ENCODE assay signal across 16 cellular contexts in genomic region chr9:98360176-98360708, GRCh38.
DNase-seq lines count a peak whose midpoint lies in the region; ATAC-seq, FAIRE-seq and TF ChIP-seq lines count a peak whose summit lies in the region.
"Had no signal": no experiment of that assay in that cellular context is flagged by ENCODE, and none has a peak within 500 bp of the region (broad histone marks: within the 10 kb centered on the region; RNA-seq: fewer than 3 reads in every experiment).

No MANE protein-coding gene starts in this region.

- H3K79me2 ChIP-seq in HepG2 (ENCODE audit: insufficient read depth, low read length): no peaks in the 10 kb centered on the region
- no peaks in the 10 kb centered on the region for H3K79me2 ChIP-seq in mesendoderm (ENCODE audit: control insufficient read depth, insufficient read depth, low read length)

- in situ Hi-C loops in HepG2 (cut with HindIII; ENCODE audit: extremely low pct_ligation_motif_present, low pct_unique_long_range_greater_than_20kb): no loop called here

- TF ChIP-seq EP300 in HepG2 (IDR thresholded peaks at IDR 0.05; ENCODE audit: low read depth in 2 of 2, low read length in 2 of 2): no peak
- TF ChIP-seq EP300 in HepG2 (CRISPR knock-in tag; IDR thresholded peaks at IDR 0.05; ENCODE audit: borderline replicate concordance): no peak

- H3K4ac ChIP-seq in mesendoderm (ENCODE audit: low read depth, low read length): no peak overlapping the region

- H2AFZ ChIP-seq in HepG2 (ENCODE audit: low read length): no peak overlapping the region

- H2BK5ac ChIP-seq in mesendoderm (ENCODE audit: low read length): no peak overlapping the region

- H3K4me2 ChIP-seq in HepG2 (ENCODE audit: low read depth, low read length) (no peak overlapping the region), mesendoderm (ENCODE audit: low read length) (no peak overlapping the region)
- H3K4me2 ChIP-seq: BLaER1 had no signal

- no peak overlapping the region for H2AK5ac ChIP-seq in mesendoderm (ENCODE audit: low read length)

- FAIRE-seq in HepG2 (lab: Jason Lieb, UNC): no peak
- FAIRE-seq: G401.6 had no signal

- H4K5ac ChIP-seq in mesendoderm (ENCODE audit: low read length): no peak overlapping the region

- no peak overlapping the region for H2BK15ac ChIP-seq in mesendoderm (replicated peaks; ENCODE audit: low read depth)

- H3K36me3 ChIP-seq in HepG2 (replicated peaks in 1 of 2; ENCODE audit: control insufficient read depth in 1 of 2, insufficient read depth in 2 of 2, low read length in 2 of 2) (no peaks in the 10 kb centered on the region), right lobe of liver (no peaks in the 10 kb centered on the region), mesendoderm (ENCODE audit: control insufficient read depth, insufficient read depth, low read length) (no peaks in the 10 kb centered on the region), endodermal cell (ENCODE audit: control insufficient read depth, insufficient read depth, low read length) (no peaks in the 10 kb centered on the region)
- H3K36me3 ChIP-seq: BLaER1 had no signal

- no peaks in the 10 kb centered on the region for H3K27me3 Mint-ChIP-seq in endodermal cell (ENCODE audit: insufficient read depth)

- intact Hi-C loops in HepG2 (cut with micrococcal nuclease; ENCODE audit: unreplicated experiment): no loop called here
- intact Hi-C loops in right lobe of liver (cut with DNase I): no loop called here

- peaks cover 7% of the 10 kb centered on the region for H3K9me3 ChIP-seq in HepG2 (ENCODE audit: low read length)
- H3K9me3 ChIP-seq in right lobe of liver: no peaks in the 10 kb centered on the region
- H3K9me3 ChIP-seq in endodermal cell (ENCODE audit: control insufficient read depth, low read length): peaks cover 8% of the 10 kb centered on the region

- H3K27ac ChIP-seq in HepG2 (ENCODE audit: extremely low read length, insufficient read depth, low read length) (no peak overlapping the region), right lobe of liver (no peak overlapping the region), mesendoderm (ENCODE audit: low read depth, low read length) (no peak overlapping the region), endodermal cell (ENCODE audit: low read depth, low read length) (no peak overlapping the region)
- H3K27ac ChIP-seq: BLaER1 had no signal

- ATAC-seq in HepG2 (no peak), right lobe of liver (no peak)
- ATAC-seq: CD8-positive, alpha-beta T cell; HCT116 had no signal

- H3K4me1 Mint-ChIP-seq in endodermal cell: peaks cover 17% of the 10 kb centered on the region
- H3K4me1 Mint-ChIP-seq: CD14-positive monocyte had no signal

- TF ChIP-seq RAD21 in HepG2 (CRISPR knock-in tag; IDR thresholded peaks at IDR 0.05): no peak

- H3K27ac Mint-ChIP-seq in endodermal cell: no peak overlapping the region
- H3K27ac Mint-ChIP-seq: CD8-positive, alpha-beta T cell had no signal

- TF ChIP-seq POLR2A in HepG2 (IDR thresholded peaks at IDR 0.05; ENCODE audit: insufficient read depth in 1 of 2, low read depth in 2 of 2, low read length in 2 of 2) (no peak), right lobe of liver (IDR thresholded peaks at IDR 0.05) (no peak)

- H3K4me1 ChIP-seq in HepG2 (ENCODE audit: insufficient read depth, low read length) (no peaks in the 10 kb centered on the region), right lobe of liver (no peaks in the 10 kb centered on the region), mesendoderm (ENCODE audit: control insufficient read depth, low read depth, low read length) (peaks cover 5% of the 10 kb centered on the region), endodermal cell (ENCODE audit: control insufficient read depth, insufficient read depth, low read length) (no peaks in the 10 kb centered on the region)

- DNase-seq in HepG2 (ENCODE audit: low spot score) (no peak), right lobe of liver (no peak), SW480 (ENCODE audit: low spot score) (peak; percentile 8), mesendoderm (peak; percentile 16), endodermal cell (no peak), NCI-H226 (no peak), putamen (ENCODE audit: low spot score) (no peak)
- DNase-seq: 8988T; Calu3; CD8-positive, alpha-beta T cell; GOT3; H7 had no signal

- H3K79me1 ChIP-seq in mesendoderm (ENCODE audit: low read length): no peaks in the 10 kb centered on the region

- H3K18ac ChIP-seq in mesendoderm (ENCODE audit: low read length): no peak overlapping the region

- H3K9ac ChIP-seq in HepG2 (ENCODE audit: insufficient read depth, low read depth, low read length) (no peak overlapping the region), mesendoderm (ENCODE audit: low read length) (no peak overlapping the region), endodermal cell (ENCODE audit: extremely low read depth, low read length, poor library complexity, severe bottlenecking) (no peak overlapping the region)
- H3K9ac ChIP-seq: BLaER1 had no signal

- no peak overlapping the region for H2BK120ac ChIP-seq in mesendoderm (ENCODE audit: low read depth, low read length)

- no peak for TF ChIP-seq CTCF in HepG2 (CRISPR knock-in tag; IDR thresholded peaks at IDR 0.05)
- no peak for TF ChIP-seq CTCF in right lobe of liver (IDR thresholded peaks at IDR 0.05)
- no peak for TF ChIP-seq CTCF in endodermal cell (conservative IDR thresholded peaks at IDR 0.05)

- no peak overlapping the region for H3K4me3 ChIP-seq in HepG2 (replicated peaks in 1 of 3; ENCODE audit: insufficient read depth in 1 of 3, low read depth in 2 of 3, low read length in 3 of 3)
- H3K4me3 ChIP-seq in right lobe of liver: no peak overlapping the region
- H3K4me3 ChIP-seq in mesendoderm (ENCODE audit: low read length): no peak overlapping the region
- H3K4me3 ChIP-seq in endodermal cell (ENCODE audit: low read length): no peak overlapping the region
- H3K4me3 ChIP-seq: BLaER1 had no signal

- H3K27me3 ChIP-seq in HepG2 (ENCODE audit: control insufficient read depth in 1 of 2, insufficient read depth in 2 of 2, low read length in 2 of 2): peaks cover 0 to 12% of the 10 kb centered on the region in 2 experiments; a peak in 1 of 5 replicates
- no peaks in the 10 kb centered on the region for H3K27me3 ChIP-seq in right lobe of liver
- no peaks in the 10 kb centered on the region for H3K27me3 ChIP-seq in mesendoderm (ENCODE audit: insufficient read depth, low read length, poor library complexity)
- no peaks in the 10 kb centered on the region for H3K27me3 ChIP-seq in endodermal cell (ENCODE audit: control insufficient read depth, insufficient read depth, low read length, poor library complexity, severe bottlenecking)
- H3K27me3 ChIP-seq: BLaER1 had no signal

- no peak overlapping the region for H3K23ac ChIP-seq in mesendoderm (ENCODE audit: low read length)

- no peaks in the 10 kb centered on the region for H4K20me1 ChIP-seq in HepG2 (ENCODE audit: insufficient read depth, low read length)
- H4K20me1 ChIP-seq: BLaER1 had no signal

- no peak overlapping the region for H3K4me3 Mint-ChIP-seq in endodermal cell
- H3K4me3 Mint-ChIP-seq: CD14-positive monocyte; CD8-positive, alpha-beta T cell had no signal

- POLR2A ChIA-PET in HepG2 (lab: Yijun Ruan, JAX): no interaction called here

- CTCF ChIA-PET in HepG2 (lab: Yijun Ruan, JAX; ENCODE audit: low intra/inter-chr PET ratio, low total read pairs): no interaction called here

- no peak overlapping the region for H3K56ac ChIP-seq in mesendoderm (ENCODE audit: low read length)

- peaks cover 3% of the 10 kb centered on the region for H3K36me3 Mint-ChIP-seq in endodermal cell (ENCODE audit: low read depth)
- H3K36me3 Mint-ChIP-seq: CD14-positive monocyte had no signal

- H3K9me3 Mint-ChIP-seq in endodermal cell: peaks cover 16% of the 10 kb centered on the region

- no TSS peak for BruUV-seq in HepG2 (replicated peaks; lab: Mats Ljungman, UMichigan)

- no peak overlapping the region for H4K8ac ChIP-seq in mesendoderm (ENCODE audit: low read depth, low read length)

- 3% methylated on average over 2 of the region's 2 CpGs for WGBS in HepG2 (ENCODE audit: low lambda C conversion rate)
- 41% methylated on average over 2 of the region's 2 CpGs for WGBS in right lobe of liver (ENCODE audit: insufficient coverage, low coverage, low lambda C conversion rate, missing lambda C conversion rate)
- no CpG with 5 or more reads among the region's 2 CpGs for WGBS in mesendoderm (ENCODE audit: extremely low coverage, insufficient coverage, low lambda C conversion rate)
- 85% methylated on average over 2 of the region's 2 CpGs; no CpG with 5 or more reads in 1 of the 2 experiments for WGBS in endodermal cell (ENCODE audit: insufficient coverage in 1 of 2, insufficient read length in 1 of 2), 2 experiments

TF ChIP-seq in HepG2, 621 proteins besides CTCF, POLR2A, EP300 and RAD21 (continues in another document):
- TF ChIP-seq TBP (CRISPR knock-in tag; IDR thresholded peaks at IDR 0.05) (no peak), SMARCE1 (IDR thresholded peaks at IDR 0.05; ENCODE audit: borderline replicate concordance) (no peak), KDM4B (CRISPR knock-in tag; IDR thresholded peaks at IDR 0.05) (no peak), RFX1 (IDR thresholded peaks at IDR 0.05) (peak; percentile 55; the same call in 1 of the 2 replicates)

Comparison
In these comparisons a context has a peak if more than half of its experiments do, and no peak if none do; other contexts are left out.
1. DNase-seq: peak in SW480 (single experiment) and mesendoderm (single experiment); none in HepG2 (single experiment), right lobe of liver (0 of 3), endodermal cell (single experiment), NCI-H226 (single experiment) and putamen (single experiment).